In the genomic region with DNA sequence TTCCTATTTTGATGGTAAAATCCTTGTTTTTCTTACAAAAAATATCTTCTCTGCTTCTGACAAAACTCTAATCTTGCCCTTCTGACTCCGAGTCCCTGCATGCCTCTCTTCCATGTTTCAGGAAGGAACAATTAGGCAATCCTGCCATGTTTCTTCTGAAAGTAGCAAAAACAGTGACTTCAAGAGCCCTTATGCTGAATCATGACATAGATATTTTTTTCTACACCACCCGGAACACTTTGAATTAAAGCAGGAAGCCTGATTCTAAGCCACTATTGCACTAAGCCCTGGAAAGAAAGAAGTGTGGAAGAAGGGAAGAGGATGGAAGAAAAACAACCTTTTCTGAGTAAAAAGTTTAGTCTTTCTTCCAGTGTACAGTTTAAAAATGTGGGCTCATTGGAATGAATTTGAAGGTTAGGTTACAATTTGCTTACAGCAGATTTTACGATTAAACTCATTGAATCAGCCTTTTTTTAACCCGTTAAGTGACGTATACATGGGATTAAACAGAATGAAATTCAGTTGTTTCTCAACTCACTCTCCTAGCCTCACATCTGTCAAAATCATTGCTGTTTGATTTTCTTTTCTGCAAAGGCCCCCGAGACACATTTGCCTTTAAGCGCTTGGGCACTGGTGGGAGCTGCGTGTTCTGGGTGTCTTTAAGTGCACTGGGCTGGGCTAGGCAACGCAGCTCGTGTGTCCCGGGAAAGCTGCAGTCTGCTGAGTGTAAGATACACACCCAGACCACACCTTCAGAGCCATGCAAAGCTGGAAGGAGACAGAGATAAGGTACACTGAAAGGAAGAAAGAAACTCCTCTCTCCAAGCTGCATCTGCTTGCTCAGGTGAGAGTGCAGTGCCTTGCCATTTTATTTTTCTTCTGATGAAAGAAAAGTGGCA, we compare ENCODE assay signal across 8 cellular contexts.
A peak's percentile ranks its signal among the peaks of the same experiment; 100 is the strongest.
DNase-seq lines count a peak whose midpoint lies in the region; ATAC-seq and TF ChIP-seq lines count a peak whose summit lies in the region.

No MANE protein-coding gene starts in this region.

- TF ChIP-seq POLR2A in erythroblast (IDR thresholded peaks at IDR 0.05; ENCODE audit: low read length), result peak; percentile 66

- H3K27ac ChIP-seq in RWPE2 (ENCODE audit: poor library complexity, severe bottlenecking), result peak overlapping the region; percentile 13

- no peak overlapping the region for H3K4me3 ChIP-seq in RWPE2 (ENCODE audit: severe bottlenecking)

- peaks cover 10% of the 10 kb centered on the region for H3K4me1 ChIP-seq in RWPE2 (ENCODE audit: insufficient read depth, poor library complexity, severe bottlenecking)

- no peaks in the 10 kb centered on the region for H3K9me3 ChIP-seq in RWPE2 (ENCODE audit: severe bottlenecking)

- DNase-seq in RWPE2 (ENCODE audit: low spot score) (no peak), erythroblast (lab: John Stamatoyannopoulos, UW) (peak; percentile 90 to 93), pons (ENCODE audit: low spot score) (peak; percentile 42), NCI-H446 (lab: John Stamatoyannopoulos, UW) (no peak), activated gamma-delta T cell (lab: John Stamatoyannopoulos, UW) (no peak)
- no peak for DNase-seq in stimulated activated CD4-positive, alpha-beta T cell treated with anti-CD3 and anti-CD28 coated beads, Interleukin-4, amount 100 ng/mL, for 1 hour
- DNase-seq in activated CD8-positive, alpha-beta memory T cell treated with anti-CD3 and anti-CD28 coated beads for 24 hours, result no peak

- TF ChIP-seq CTCF in RWPE2 (IDR thresholded peaks at IDR 0.05; ENCODE audit: poor library complexity, severe bottlenecking), result no peak

- H3K27me3 ChIP-seq in RWPE2 (ENCODE audit: insufficient read depth, poor library complexity, severe bottlenecking), result no peaks in the 10 kb centered on the region

- no peaks in the 10 kb centered on the region for H3K36me3 ChIP-seq in RWPE2 (ENCODE audit: low read depth)

- ATAC-seq in GM19023 (IDR thresholded peaks at IDR 0.05; ENCODE audit: unreplicated experiment), result peak; percentile 8
- peak; percentile 56; the same call in 2 of the 3 replicates for ATAC-seq in RWPE2 (ENCODE audit: low read depth)

Comparison
In these comparisons a context has a peak if more than half of its experiments do, and no peak if none do; other contexts are left out.
1. DNase-seq: peak in erythroblast (2 of 2) and pons (single experiment); none in RWPE2 (single experiment), stimulated activated CD4-positive, alpha-beta T cell treated with anti-CD3 and anti-CD28 coated beads, Interleukin-4, amount 100 ng/mL, for 1 hour (single experiment), NCI-H446 (0 of 2), activated CD8-positive, alpha-beta memory T cell treated with anti-CD3 and anti-CD28 coated beads for 24 hours (single experiment) and activated gamma-delta T cell (single experiment).